Comparison of ENCODE assay signal across 20 cellular contexts in the genomic region with DNA sequence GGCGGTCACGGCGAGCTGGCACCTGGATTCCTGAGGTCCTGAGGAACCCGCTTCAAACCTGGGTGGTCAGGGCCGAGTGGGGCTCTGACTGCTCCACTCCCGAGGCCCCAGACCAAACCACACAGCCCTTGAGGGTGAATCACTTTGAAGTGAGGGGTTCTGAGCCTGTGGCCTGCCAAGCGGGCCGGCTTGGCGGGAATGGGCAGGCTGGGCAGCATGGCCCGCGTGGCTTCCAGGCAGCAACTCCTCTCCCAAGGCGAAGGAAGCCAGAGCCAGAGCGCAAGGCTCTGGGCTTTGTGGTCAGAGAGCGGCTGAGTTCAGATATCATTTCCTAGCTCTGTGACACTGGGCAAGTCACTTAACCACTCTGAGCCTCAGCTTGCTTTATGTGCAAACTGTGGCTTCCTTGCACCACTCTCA. TPM values are rescaled to one million over a fixed set of nuclear protein-coding genes. Genes with fewer than 3 reads are reported as not detected.
DNase-seq lines count a peak whose midpoint lies in the region; ATAC-seq and TF ChIP-seq lines count a peak whose summit lies in the region.
"Had no signal": no experiment of that assay in that cellular context is flagged by ENCODE, and none has a peak within 500 bp of the region (broad histone marks: within the 10 kb centered on the region; RNA-seq: fewer than 3 reads in every experiment).

No MANE protein-coding gene starts in this region.

- H3K9me3 ChIP-seq in psoas muscle (no peaks in the 10 kb centered on the region), heart right ventricle (no peaks in the 10 kb centered on the region), smooth muscle cell (replicated peaks; ENCODE audit: low read depth) (no peaks in the 10 kb centered on the region)
- H3K9me3 ChIP-seq: testis had no signal

- H3K27ac Mint-ChIP-seq in activated T-helper 17 cell treated with anti-CD3 and anti-CD28 coated beads, Interleukin-2, amount 50 U/mL, for 72 hours: no peak overlapping the region
- H3K27ac Mint-ChIP-seq: activated CD4-positive, alpha-beta T cell treated with anti-CD3 and anti-CD28 coated beads for 36 hours; activated naive CD8-positive, alpha-beta T cell; T-helper 2 cell treated with Interferon-gamma antibody and Interleukin-4, amounts not matched to agents 5 μg/mL and 100 μg/mL, for 36 hours had no signal

- H3K9ac ChIP-seq in smooth muscle cell (ENCODE audit: low read depth): no peak overlapping the region
- H3K9ac ChIP-seq: parathyroid adenoma had no signal

- peaks cover 100% of the 10 kb centered on the region for H4K20me1 ChIP-seq in smooth muscle cell (ENCODE audit: low read depth)

- no peaks in the 10 kb centered on the region for H3K27me3 Mint-ChIP-seq in activated T-helper 17 cell treated with anti-CD3 and anti-CD28 coated beads, Interleukin-2, amount 50 U/mL, for 72 hours
- H3K27me3 Mint-ChIP-seq: activated CD4-positive, alpha-beta T cell treated with anti-CD3 and anti-CD28 coated beads for 36 hours; activated naive CD8-positive, alpha-beta T cell had no signal

- H3K4me1 ChIP-seq in psoas muscle: no peaks in the 10 kb centered on the region
- H3K4me1 ChIP-seq in heart right ventricle: peaks cover 6 to 90% (median 57%) of the 10 kb centered on the region in 9 donors
- no peaks in the 10 kb centered on the region for H3K4me1 ChIP-seq in smooth muscle cell (ENCODE audit: low read depth)
- H3K4me1 ChIP-seq: parathyroid adenoma, testis had no signal

- intact Hi-C loops in psoas muscle (cut with DNase I): no loop called here
- intact Hi-C loops in heart right ventricle (cut with DNase I): no loop called here

- no peaks in the 10 kb centered on the region for H3F3A ChIP-seq in smooth muscle cell (ENCODE audit: low read depth)

- H3K4me3 ChIP-seq in psoas muscle (no peak overlapping the region), heart right ventricle (no peak overlapping the region), smooth muscle cell (no peak overlapping the region)
- H3K4me3 ChIP-seq: GM12878, testis had no signal

- no peak overlapping the region for H3K4me2 ChIP-seq in smooth muscle cell

- no peak overlapping the region for H3K4me3 Mint-ChIP-seq in activated T-helper 17 cell treated with anti-CD3 and anti-CD28 coated beads, Interleukin-2, amount 50 U/mL, for 72 hours
- H3K4me3 Mint-ChIP-seq: activated CD4-positive, alpha-beta T cell treated with anti-CD3 and anti-CD28 coated beads for 36 hours; activated naive CD8-positive, alpha-beta T cell; T-helper 2 cell treated with Interferon-gamma antibody and Interleukin-4, amounts not matched to agents 5 μg/mL and 100 μg/mL, for 36 hours had no signal

- TF ChIP-seq CTCF in psoas muscle (IDR thresholded peaks at IDR 0.05) (no peak), heart right ventricle (IDR thresholded peaks at IDR 0.05) (no peak), smooth muscle cell (IDR thresholded peaks at IDR 0.05; ENCODE audit: borderline replicate concordance, insufficient read depth, poor library complexity, severe bottlenecking) (no peak)

- H3K36me3 Mint-ChIP-seq in activated T-helper 17 cell treated with anti-CD3 and anti-CD28 coated beads, Interleukin-2, amount 50 U/mL, for 72 hours (ENCODE audit: low read depth): no peaks in the 10 kb centered on the region
- H3K36me3 Mint-ChIP-seq: activated naive CD8-positive, alpha-beta T cell had no signal

- peaks cover 86% of the 10 kb centered on the region for H3K79me2 ChIP-seq in smooth muscle cell (ENCODE audit: low read depth)

- H3K27me3 ChIP-seq in psoas muscle (ENCODE audit: insufficient read depth in 3 of 3, low read length in 2 of 3) (no peaks in the 10 kb centered on the region), heart right ventricle (no peaks in the 10 kb centered on the region), smooth muscle cell (ENCODE audit: low read depth) (no peaks in the 10 kb centered on the region)
- H3K27me3 ChIP-seq: testis had no signal

- DNase-seq in KBM-7: peak; percentile 16
- peak; percentile 7 for DNase-seq in fibroblast of peridontal ligament (ENCODE audit: extremely low read depth)
- peak; percentile 11 to 34 for DNase-seq in psoas muscle
- no peak for DNase-seq in NK-92 treated with Interleukin-12 subunit alpha and Interleukin-12 subunit beta, amount 100 ng/mL, for 24 hours (lab: John Stamatoyannopoulos, UW)
- DNase-seq in heart right ventricle: no peak
- DNase-seq in SK-N-DZ (ENCODE audit: low spot score): no peak
- DNase-seq in smooth muscle cell (lab: John Stamatoyannopoulos, UW; ENCODE audit: unreplicated experiment): no peak
- DNase-seq: activated CD4-positive, alpha-beta T cell treated with anti-CD3 and anti-CD28 coated beads for 36 hours; activated T-cell treated with anti-CD3 and anti-CD28 coated beads for 4 hours; central memory CD4-positive, alpha-beta T cell; effector CD4-positive, alpha-beta T cell; GDM1; MM.1S; NCI-H526 treated with DMSO at 0.1 percent for 48 hours had no signal

- ATAC-seq in activated T-helper 17 cell treated with anti-CD3 and anti-CD28 coated beads, Interleukin-2, amount 50 U/mL, for 72 hours (replicated peaks): peak; percentile 9
- no peak for ATAC-seq in psoas muscle
- no peak for ATAC-seq in heart right ventricle
- ATAC-seq: activated CD4-positive, alpha-beta T cell treated with anti-CD3 and anti-CD28 coated beads for 36 hours; GM12878 had no signal

- H3K9me3 Mint-ChIP-seq in activated T-helper 17 cell treated with anti-CD3 and anti-CD28 coated beads, Interleukin-2, amount 50 U/mL, for 72 hours: no peaks in the 10 kb centered on the region
- H3K9me3 Mint-ChIP-seq: T-helper 2 cell treated with Interferon-gamma antibody and Interleukin-4, amounts not matched to agents 5 μg/mL and 100 μg/mL, for 36 hours had no signal

- in situ Hi-C loops in KBM-7 (cut with MboI; ENCODE audit: low pct_unique_long_range_greater_than_20kb, low sequenced_read_pairs): no loop called here

- no peak overlapping the region for H2AFZ ChIP-seq in smooth muscle cell (ENCODE audit: low read depth)
- H2AFZ ChIP-seq: parathyroid adenoma had no signal

- H3K36me3 ChIP-seq in psoas muscle (ENCODE audit: insufficient read depth in 1 of 2, low read depth in 1 of 2): no peaks in the 10 kb centered on the region
- H3K36me3 ChIP-seq in heart right ventricle: no peaks in the 10 kb centered on the region
- H3K36me3 ChIP-seq in smooth muscle cell (ENCODE audit: low read depth): no peaks in the 10 kb centered on the region

- H3K27ac ChIP-seq in psoas muscle (no peak overlapping the region), heart right ventricle (peak overlapping the region in 1 of 10 donors; percentile 31), smooth muscle cell (ENCODE audit: low read depth) (no peak overlapping the region)
- H3K27ac ChIP-seq: parathyroid adenoma, testis had no signal

- WGBS in psoas muscle, 3 donors: 74 to 91% (median 88%) methylated on average over 14 of the region's 14 CpGs
- WGBS in heart right ventricle, 2 donors: 92% methylated on average over 14 of the region's 14 CpGs
- 87% methylated on average over 14 of the region's 14 CpGs for WGBS in smooth muscle cell (ENCODE audit: low lambda C conversion rate)

- H3K4me1 Mint-ChIP-seq in activated T-helper 17 cell treated with anti-CD3 and anti-CD28 coated beads, Interleukin-2, amount 50 U/mL, for 72 hours: peaks cover 5% of the 10 kb centered on the region

RNA-seq across cellular contexts. Expression of gene CMIP, which starts 42.7 kb away (rescaled TPM):
- 10 to 100 TPM; 28.5 to 57.5 TPM for total RNA-seq in activated T-helper 17 cell treated with anti-CD3 and anti-CD28 coated beads, Interleukin-2, amount 50 U/mL, for 72 hours
- total RNA-seq in psoas muscle (1 to 10 TPM; 4.1 to 8.9 (median 7.8) TPM), heart right ventricle (10 to 100 TPM in 9 of 10 donors, 1 to 10 TPM in 1; 8.8 to 32.8 (median 14.0) TPM), smooth muscle cell (22.5 and 44.5 TPM in 2 replicates)
- polyA plus RNA-seq in psoas muscle (1 to 10 TPM; 1.4 to 3.3 (median 2.5) TPM), heart right ventricle (1 to 10 TPM; 5.4 to 7.2 TPM), smooth muscle cell (2.5 and 9.4 TPM in 2 replicates)
- polyA plus RNA-seq in SK-N-DZ (2014; cell fraction: cytosol; rRNA removed): 7.1 and 11.8 TPM in 2 replicates
- polyA plus RNA-seq in SK-N-DZ (2014; cell fraction: nucleus; rRNA removed): 4.8 and 16.4 TPM in 2 replicates

Comparison
In these comparisons a context has a peak if more than half of its experiments do, and no peak if none do; other contexts are left out.
1. DNase-seq: peak in KBM-7 (single experiment), fibroblast of peridontal ligament (single experiment) and psoas muscle (2 of 2); none in NK-92 treated with Interleukin-12 subunit alpha and Interleukin-12 subunit beta, amount 100 ng/mL, for 24 hours (single experiment), heart right ventricle (0 of 2), SK-N-DZ (single experiment) and smooth muscle cell (single experiment).